Comparison of ENCODE assay signal across 1 cellular context in genomic region chr19:40432760-40433159, GRCh38.
TF ChIP-seq lines count a peak whose summit lies in the region.

No MANE protein-coding gene starts in this region.

TF ChIP-seq in H1, 55 proteins besides CTCF, POLR2A, EP300 and RAD21:
- 0 out of 2 replicates have a peak, but pooled peaks have one; percentile 39 for TF ChIP-seq TBP (IDR thresholded peaks at IDR 0.05; ENCODE audit: low read depth, low read length)
